7 cellular contexts compared by ENCODE assay signal in the genomic region with DNA sequence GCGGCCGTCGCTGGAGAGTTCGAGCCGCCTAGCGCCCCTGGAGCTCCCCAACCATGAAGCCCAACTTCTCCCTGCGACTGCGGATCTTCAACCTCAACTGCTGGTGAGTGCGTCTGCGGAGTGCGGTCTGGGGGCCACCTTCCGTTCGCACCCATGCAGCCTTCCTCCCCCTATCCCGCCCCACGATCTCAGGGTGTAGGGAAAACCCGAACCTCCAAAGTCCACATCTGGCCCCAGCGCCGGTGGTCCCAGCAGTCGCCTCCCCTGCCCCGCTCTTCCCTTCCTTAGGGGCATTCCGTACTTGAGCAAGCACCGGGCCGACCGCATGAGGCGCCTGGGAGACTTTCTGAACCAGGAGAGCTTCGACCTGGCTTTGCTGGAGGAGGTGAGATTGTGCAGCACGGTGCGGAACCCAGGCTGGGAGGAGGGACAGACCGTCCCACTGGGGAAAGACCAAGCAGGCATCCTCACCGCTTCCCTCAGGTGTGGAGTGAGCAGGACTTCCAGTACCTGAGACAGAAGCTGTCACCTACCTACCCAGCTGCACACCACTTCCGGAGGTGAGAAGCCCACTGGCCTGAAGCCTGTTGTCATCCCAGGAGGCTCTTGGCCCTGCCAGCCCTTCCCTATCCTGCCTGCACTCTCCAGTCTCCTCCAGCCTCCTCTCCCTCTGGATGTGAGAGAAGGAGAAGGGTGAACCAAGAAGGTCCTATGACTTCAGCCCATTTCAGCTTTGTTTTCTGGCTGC. TPM values are rescaled to one million over a fixed set of nuclear protein-coding genes. Genes with fewer than 3 reads are reported as not detected.
DNase-seq lines count a peak whose midpoint lies in the region; ATAC-seq and TF ChIP-seq lines count a peak whose summit lies in the region.

No MANE protein-coding gene starts in this region.

- peak overlapping the region; percentile 94 to 97 for H3K4me3 Mint-ChIP-seq in H9

- peaks cover 18 to 41% (median 39%) of the 10 kb centered on the region in 3 experiments for H3K36me3 Mint-ChIP-seq in H9 (ENCODE audit: insufficient read depth in 1 of 3, low read depth in 3 of 3)

- H3K27me3 Mint-ChIP-seq in H9 (ENCODE audit: low read depth), result peaks cover 10% of the 10 kb centered on the region

- no peak overlapping the region for H4K5ac ChIP-seq in H9 (ENCODE audit: insufficient read length, low read depth, low read length)

- no peak overlapping the region for H2BK12ac ChIP-seq in H9 (ENCODE audit: insufficient read length, low read depth, low read length)

- H3K18ac ChIP-seq in H9 (ENCODE audit: insufficient read length, low read depth, low read length), result peak overlapping the region; percentile 73

- no peak for TF ChIP-seq POLR2A in tibial nerve (IDR thresholded peaks at IDR 0.05)

- TF ChIP-seq CTCF in GM12873 (IDR thresholded peaks at IDR 0.05; ENCODE audit: insufficient read depth, low read depth, low read length, missing control alignments) (peak; percentile 13), H9 (conservative IDR thresholded peaks at IDR 0.05) (peak; percentile 33; the same call in 2 of the 3 replicates), lower lobe of right lung (IDR thresholded peaks at IDR 0.05) (no peak), tibial nerve (IDR thresholded peaks at IDR 0.05) (peak in 1 of 5 experiments; percentile 14)

- H3K23me2 ChIP-seq in H9 (ENCODE audit: insufficient read length, low read depth, low read length, poor library complexity, severe bottlenecking), result peaks cover 14% of the 10 kb centered on the region

- TF ChIP-seq EP300 in tibial nerve (IDR thresholded peaks at IDR 0.05), result no peak

- no peak overlapping the region for H3K23ac ChIP-seq in H9 (ENCODE audit: insufficient read length, low read depth, low read length)

- no peak overlapping the region for H4K8ac ChIP-seq in H9 (replicated peaks; ENCODE audit: insufficient read length, low read depth, low read length)

- no peak overlapping the region for H2BK120ac ChIP-seq in H9 (ENCODE audit: low read depth, low read length, poor library complexity, severe bottlenecking)

- peak overlapping the region; percentile 72 to 98 (median 96); a peak in 4 of 7 replicates for H3K27ac Mint-ChIP-seq in H9

- peak overlapping the region; percentile 6 for H3K9ac ChIP-seq in H9 (ENCODE audit: extremely low read depth, insufficient read length, low read length)

- H4K91ac ChIP-seq in H9 (ENCODE audit: insufficient read length, low read depth, low read length), result no peak overlapping the region

- H3T11ph ChIP-seq in H9 (ENCODE audit: low read length), result no peak overlapping the region

- intact Hi-C loops in lower lobe of right lung (cut with DNase I), result no loop called here

- no peak overlapping the region for H2AFZ ChIP-seq in H9 (ENCODE audit: low read length)

- H3K4me1 Mint-ChIP-seq in H9, result peaks cover 17 to 19% of the 10 kb centered on the region in 2 experiments

- no peak overlapping the region for H3K56ac ChIP-seq in H9 (ENCODE audit: insufficient read length, low read depth, low read length)

- H3K27ac ChIP-seq in H9 (ENCODE audit: insufficient read length, low read depth, low read length), result no peak overlapping the region
- H3K27ac ChIP-seq in lower lobe of right lung, result peak overlapping the region; percentile 93
- H3K27ac ChIP-seq in tibial nerve, result peak overlapping the region; percentile 64 to 96 (median 91)

- no peak overlapping the region for H2BK15ac ChIP-seq in H9 (ENCODE audit: low read depth, low read length)

- no peaks in the 10 kb centered on the region for H4K20me1 ChIP-seq in H9 (ENCODE audit: control insufficient read depth, insufficient read depth, insufficient read length)

- DNase-seq in H9, result peak; percentile 73
- DNase-seq in M059J (ENCODE audit: low read depth), result peak; percentile 68
- DNase-seq in UCSD-AML1 (lab: John Stamatoyannopoulos, UW; ENCODE audit: unreplicated experiment), result peak; percentile 59
- peak; percentile 62 for DNase-seq in dermis blood vessel endothelial cell
- DNase-seq in lower lobe of right lung, result peak; percentile 76
- DNase-seq in tibial nerve (ENCODE audit: low spot score in 2 of 2), result peak in 1 of 2 donors; percentile 34

- peak; percentile 58 to 61 for ATAC-seq in lower lobe of right lung

- H3K79me1 ChIP-seq in H9 (ENCODE audit: insufficient read depth, low read depth, low read length, poor library complexity, severe bottlenecking), result no peaks in the 10 kb centered on the region

- no peaks in the 10 kb centered on the region for H3K79me2 ChIP-seq in H9 (ENCODE audit: insufficient read depth, low read length)

- peak overlapping the region; percentile 79 for H3K14ac ChIP-seq in H9 (ENCODE audit: insufficient read depth, low read length)

- no peak overlapping the region for H2BK5ac ChIP-seq in H9 (ENCODE audit: insufficient read length, low read length)

- H3K36me3 ChIP-seq in lower lobe of right lung (peaks cover 38% of the 10 kb centered on the region), tibial nerve (peaks cover 0 to 38% (median 0%) of the 10 kb centered on the region in 3 donors)

- H3K27me3 ChIP-seq in H9 (ENCODE audit: insufficient read depth, low read length) (no peaks in the 10 kb centered on the region), lower lobe of right lung (ENCODE audit: low read depth) (no peaks in the 10 kb centered on the region), tibial nerve (no peaks in the 10 kb centered on the region)

- H3K4me2 ChIP-seq in H9 (ENCODE audit: insufficient read depth, insufficient read length, low read length), result peak overlapping the region; percentile 85

- H3K4me1 ChIP-seq in H9 (ENCODE audit: insufficient read depth, low read length) (peaks cover 3% of the 10 kb centered on the region; the same call in 1 of the 2 replicates), lower lobe of right lung (peaks cover 28% of the 10 kb centered on the region), tibial nerve (peaks cover 0 to 38% (median 14%) of the 10 kb centered on the region in 4 donors)

- WGBS in H9 (ENCODE audit: extremely low coverage, insufficient read length, low lambda C conversion rate), result no CpG with 5 or more reads among the region's 31 CpGs
- 1 to 5% methylated on average over 11 to 12 of the region's 31 CpGs for WGBS in tibial nerve, 2 donors

- H2AK5ac ChIP-seq in H9 (ENCODE audit: insufficient read length, low read length), result no peak overlapping the region

- H2BK20ac ChIP-seq in H9 (ENCODE audit: low read depth, low read length, poor library complexity, severe bottlenecking), result no peak overlapping the region

- no peak overlapping the region for H3K4ac ChIP-seq in H9 (ENCODE audit: low read depth, low read length)

- no peaks in the 10 kb centered on the region for H3K9me3 Mint-ChIP-seq in H9

- peak overlapping the region; percentile 74 for H3K4me3 ChIP-seq in lower lobe of right lung
- peak overlapping the region; percentile 75 to 98 (median 91) for H3K4me3 ChIP-seq in tibial nerve

- H3K9me3 ChIP-seq in H9 (ENCODE audit: control insufficient read depth, low read depth, low read length) (no peaks in the 10 kb centered on the region), lower lobe of right lung (no peaks in the 10 kb centered on the region), tibial nerve (no peaks in the 10 kb centered on the region)

RNA-seq across cellular contexts. Expression of a gene that starts 0.7 kb away (rescaled TPM):
- total RNA-seq in H9 (2021) (13.0 and 13.1 TPM in 2 replicates), dermis blood vessel endothelial cell (9.9 and 12.6 TPM in 2 replicates), lower lobe of right lung (13.7 TPM), tibial nerve (10 to 100 TPM; 12.6 to 32.4 (median 17.1) TPM)
- 10.9 and 14.6 TPM in 2 replicates for total RNA-seq in M059J (2014; rRNA removed; shearing (Covaris generic))

RNA-seq across cellular contexts. Expression of a gene that starts 0.8 kb away (rescaled TPM):
- total RNA-seq in H9 (2021) (0.26 and 1.0 TPM in 2 replicates), dermis blood vessel endothelial cell (0.34 and 0.65 TPM in 2 replicates), lower lobe of right lung (10.6 TPM), tibial nerve (10 to 100 TPM in 1 of 4 donors, 1 to 10 TPM in 3; 1.2 to 16.5 (median 4.8) TPM)
- 2.1 and 9.6 TPM in 2 replicates for total RNA-seq in M059J (2014; rRNA removed; shearing (Covaris generic))

RNA-seq across cellular contexts. Expression of a gene that starts 14.3 kb away (rescaled TPM):
- 84.9 and 92.9 TPM in 2 replicates for total RNA-seq in H9 (2021)
- total RNA-seq in M059J (2014; rRNA removed; shearing (Covaris generic)), result 15.4 and 21.5 TPM in 2 replicates
- 17.8 and 22.8 TPM in 2 replicates for total RNA-seq in dermis blood vessel endothelial cell
- total RNA-seq in lower lobe of right lung, result 79.4 TPM
- total RNA-seq in tibial nerve, result 10 to 100 TPM; 45.4 to 91.0 (median 70.3) TPM

RNA-seq across cellular contexts. Expression of a gene that starts 41.8 kb away (rescaled TPM):
- 25.6 and 27.3 TPM in 2 replicates for total RNA-seq in H9 (2021)
- total RNA-seq in M059J (2014; rRNA removed; shearing (Covaris generic)), result 11.5 and 13.4 TPM in 2 replicates
- total RNA-seq in dermis blood vessel endothelial cell, result 6.9 and 7.5 TPM in 2 replicates
- total RNA-seq in lower lobe of right lung, result 8.2 TPM
- total RNA-seq in tibial nerve, result 1 to 10 TPM; 6.5 to 9.6 (median 8.0) TPM

RNA-seq across cellular contexts. Expression of a gene that starts 59.0 kb away (rescaled TPM):
- total RNA-seq in H9 (2021) (130 and 132 TPM in 2 replicates), dermis blood vessel endothelial cell (115 and 135 TPM in 2 replicates), lower lobe of right lung (307 TPM), tibial nerve (100 to 1,000 TPM; 119 to 175 (median 129) TPM)
- 380 and 486 TPM in 2 replicates for total RNA-seq in M059J (2014; rRNA removed; shearing (Covaris generic))
